ENCODE assay signal across 26 cellular contexts in genomic region chr12:59517522-59517921, GRCh38.
"Had no signal": no experiment of that assay in that cellular context is flagged by ENCODE, and none has a peak within 500 bp of the region (broad histone marks: within the 10 kb centered on the region; RNA-seq: fewer than 3 reads in every experiment).

No MANE protein-coding gene starts in this region.

- ATAC-seq: activated CD4-positive, alpha-beta T cell treated with anti-CD3 and anti-CD28 coated beads for 36 hours; Panc1; Right ventricle myocardium inferior; T-cell had no signal

- H3K36me3 Mint-ChIP-seq: activated naive CD4-positive, alpha-beta T cell treated with anti-CD3 and anti-CD28 coated beads, Interleukin-2, amount 10 ng/mL, durations not matched to agents 7 days and 5 days; activated naive CD8-positive, alpha-beta T cell treated with anti-CD3 and anti-CD28 coated beads for 36 hours; T-cell had no signal

- FAIRE-seq: TTC549 had no signal

- H3K9me3 Mint-ChIP-seq: activated CD4-positive, alpha-beta memory T cell treated with anti-CD3 and anti-CD28 coated beads, Interleukin-2, amount 10 ng/mL, durations not matched to agents 7 days and 5 days; activated naive CD4-positive, alpha-beta T cell treated with anti-CD3 and anti-CD28 coated beads, Interleukin-2, amount 10 ng/mL, durations not matched to agents 7 days and 5 days; activated naive CD8-positive, alpha-beta T cell treated with anti-CD3 and anti-CD28 coated beads for 36 hours; activated T-helper 2 cell treated with anti-CD3 and anti-CD28 coated beads, Interferon-gamma antibody, Interleukin-2, Interleukin-4, amounts not matched to agents 10 μg/mL and 5 μg/mL and 100 μg/mL, durations not matched to agents 14 hours and 24 hours and 36 hours; T-cell had no signal

- H3K36me3 ChIP-seq: brain microvascular endothelial cell, cardiac muscle cell, WERI-Rb-1 had no signal

- H3K27me3 Mint-ChIP-seq: activated CD4-positive, alpha-beta memory T cell treated with anti-CD3 and anti-CD28 coated beads, Interleukin-2, amount 10 ng/mL, durations not matched to agents 7 days and 5 days; activated CD4-positive, alpha-beta T cell treated with anti-CD3 and anti-CD28 coated beads for 36 hours; activated naive CD4-positive, alpha-beta T cell treated with anti-CD3 and anti-CD28 coated beads, Interleukin-2, amount 10 ng/mL, durations not matched to agents 7 days and 5 days; activated naive CD8-positive, alpha-beta T cell treated with anti-CD3 and anti-CD28 coated beads for 36 hours; T-cell had no signal

- H3K27ac Mint-ChIP-seq: activated CD4-positive, alpha-beta memory T cell treated with anti-CD3 and anti-CD28 coated beads, Interleukin-2, amount 10 ng/mL, durations not matched to agents 7 days and 5 days; activated CD4-positive, alpha-beta T cell treated with anti-CD3 and anti-CD28 coated beads for 36 hours; activated naive CD4-positive, alpha-beta T cell treated with anti-CD3 and anti-CD28 coated beads, Interleukin-2, amount 10 ng/mL, durations not matched to agents 7 days and 5 days; activated naive CD8-positive, alpha-beta T cell treated with anti-CD3 and anti-CD28 coated beads for 36 hours; activated T-helper 2 cell treated with anti-CD3 and anti-CD28 coated beads, Interferon-gamma antibody, Interleukin-2, Interleukin-4, amounts not matched to agents 10 μg/mL and 5 μg/mL and 100 μg/mL, durations not matched to agents 14 hours and 24 hours and 36 hours; T-cell had no signal

- H3K4me3 ChIP-seq: cardiac muscle cell, SK-N-MC had no signal

- DNase-seq: activated CD4-positive, alpha-beta memory T cell treated with anti-CD3 and anti-CD28 coated beads, Interleukin-2, amount 10 ng/mL, durations not matched to agents 7 days and 5 days; activated CD4-positive, alpha-beta T cell treated with anti-CD3 and anti-CD28 coated beads for 36 hours; activated CD4-positive, alpha-beta T cell treated with anti-CD3 and anti-CD28 coated beads, Interleukin-2, amount 50 U/mL, for 1 hour; activated gamma-delta T cell treated with Interleukin-2 at 50 U/mL for 16 hours; activated naive CD4-positive, alpha-beta T cell treated with anti-CD3 and anti-CD28 coated beads, Interleukin-2, amount 10 ng/mL, durations not matched to agents 7 days and 5 days; activated naive CD8-positive, alpha-beta T cell treated with anti-CD3 and anti-CD28 coated beads for 36 hours; activated T-cell treated with anti-CD3 and anti-CD28 coated beads for 4 hours; activated T-cell treated with anti-CD3 and anti-CD28 coated beads, Interleukin-2, amount 50 U/mL, for 48 hours; brain microvascular endothelial cell; Karpas-422; NCI-H2029; NCI-H2107; NCI-H2171 treated with DMSO at 0.1 percent for 48 hours; NCI-H226; NCI-H526; RPMI8226; T-cell; T-helper 2 cell; T1000; WERI-Rb-1 had no signal

- H3K4me3 Mint-ChIP-seq: activated CD4-positive, alpha-beta memory T cell treated with anti-CD3 and anti-CD28 coated beads, Interleukin-2, amount 10 ng/mL, durations not matched to agents 7 days and 5 days; activated CD4-positive, alpha-beta T cell treated with anti-CD3 and anti-CD28 coated beads for 36 hours; activated naive CD4-positive, alpha-beta T cell treated with anti-CD3 and anti-CD28 coated beads, Interleukin-2, amount 10 ng/mL, durations not matched to agents 7 days and 5 days; activated naive CD8-positive, alpha-beta T cell treated with anti-CD3 and anti-CD28 coated beads for 36 hours; T-cell had no signal
